ENCODE assay signal across 8 cellular contexts in the genomic region with DNA sequence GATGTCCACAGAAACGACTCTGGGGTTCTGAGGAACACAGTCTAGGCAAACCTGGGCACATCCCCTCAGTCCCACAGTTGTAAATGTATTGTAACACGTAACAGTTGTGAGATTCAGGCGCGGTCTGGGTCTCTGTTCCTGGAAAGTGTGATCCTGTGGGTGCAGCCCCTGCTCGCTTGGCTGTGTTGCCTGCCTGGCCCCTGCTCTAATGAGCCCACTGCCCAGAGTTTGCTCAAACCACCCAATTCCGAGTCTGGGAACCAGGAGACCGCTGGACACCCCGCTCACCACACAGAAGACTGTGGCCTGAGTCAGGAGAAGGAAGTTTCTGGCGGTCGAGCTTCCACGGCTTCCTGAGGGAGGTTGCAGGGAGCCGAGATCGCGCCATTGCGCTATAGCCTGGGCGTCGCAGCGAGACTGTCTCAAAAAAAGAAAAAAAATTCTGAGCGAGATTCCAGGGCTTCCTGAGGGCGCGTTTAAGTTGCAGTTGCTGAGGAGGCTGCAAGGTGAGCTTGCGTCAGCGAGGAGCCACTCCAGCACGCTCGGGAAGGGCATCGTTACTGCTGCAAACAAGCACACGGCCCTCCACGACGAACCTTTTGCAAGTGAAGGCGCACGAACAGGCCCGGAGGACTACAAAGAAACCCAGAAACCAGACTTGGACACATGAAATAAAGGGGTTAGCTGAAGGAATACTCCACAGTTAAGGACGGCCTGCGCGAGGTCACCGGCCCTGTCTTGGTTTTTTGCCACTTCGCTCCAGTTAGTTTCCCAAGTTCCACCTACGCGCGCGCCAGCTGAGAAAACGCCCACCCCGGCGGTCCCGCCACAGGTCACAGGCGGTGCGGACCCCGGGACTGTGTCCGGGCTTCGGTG. TPM values are rescaled to one million over a fixed set of nuclear protein-coding genes. Genes with fewer than 3 reads are reported as not detected.
DNase-seq lines count a peak whose midpoint lies in the region; ATAC-seq, FAIRE-seq and TF ChIP-seq lines count a peak whose summit lies in the region.

No MANE protein-coding gene starts in this region.

- POLR2A ChIA-PET in activated naive CD8-positive, alpha-beta T cell treated with anti-CD3 and anti-CD28 coated beads, Interleukin-2, amount 10 ng/mL, durations not matched to agents 7 days and 5 days (lab: Charles Lee), result interaction anchor here (0.7 to 4.2 kb wide), 17 partner anchors 9 to 313 kb away, joined by 3 to 32 read pairs (median 4); a partner anchor contains a TSS

- peak overlapping the region; percentile 92 for H3K4me2 ChIP-seq in keratinocyte (ENCODE audit: control insufficient read depth, extremely low read depth, insufficient read depth, low read depth, low read length)

- CTCF ChIA-PET in Calu3 (lab: Charles Lee), result interaction anchor here (0.5 to 0.6 kb wide), 2 partner anchors 33 to 104 kb away, joined by 4 read pairs; no protein-coding TSS in a partner anchor

- H4K20me1 ChIP-seq in keratinocyte (ENCODE audit: control insufficient read depth, extremely low read depth, insufficient read depth, low read length), result no peaks in the 10 kb centered on the region

- no peak for ATAC-seq in activated naive CD8-positive, alpha-beta T cell treated with anti-CD3 and anti-CD28 coated beads, Interleukin-2, amount 10 ng/mL, durations not matched to agents 7 days and 5 days (ENCODE audit: low read depth)

- DNase-seq in Calu3 (no peak), Kasumi-1 (lab: John Stamatoyannopoulos, UW) (peak; percentile 18 to 27), keratinocyte (ENCODE audit: low read depth, low spot score) (no peak), T1000 (lab: John Stamatoyannopoulos, UW) (no peak), COR-L47 (lab: John Stamatoyannopoulos, UW) (no peak), cerebellum (ENCODE audit: low spot score) (no peak)
- DNase-seq in activated naive CD8-positive, alpha-beta T cell treated with anti-CD3 and anti-CD28 coated beads, Interleukin-2, amount 10 ng/mL, durations not matched to agents 7 days and 5 days, result peak; percentile 48

- dilution Hi-C loops in keratinocyte (cut with MboI; ENCODE audit: extremely low pct_ligation_motif_present, low sequenced_read_pairs), result no loop called here

- peak overlapping the region; percentile 86 for H3K9ac ChIP-seq in keratinocyte (ENCODE audit: control insufficient read depth, extremely low read depth, insufficient read depth, low read length)

- TSS peak; percentile 52 for BruUV-seq in Calu3 (replicated peaks; lab: Mats Ljungman, UMichigan)

- TF ChIP-seq CTCF in Calu3 (IDR thresholded peaks at IDR 0.05; ENCODE audit: unreplicated experiment) (no peak), keratinocyte (optimal IDR thresholded peaks at IDR 0.05 in 1 of 3, IDR thresholded peaks at IDR 0.05 in 1 of 3, conservative IDR thresholded peaks at IDR 0.05 in 1 of 3; ENCODE audit: extremely low read depth in 1 of 3, insufficient read depth in 2 of 3, low read length in 3 of 3) (no peak)

- peak overlapping the region; percentile 84 to 99 (median 90) for H3K4me3 ChIP-seq in keratinocyte (ENCODE audit: control insufficient read depth in 2 of 3, extremely low read depth in 1 of 3, insufficient read depth in 2 of 3, low read depth in 1 of 3, low read length in 3 of 3)

- H3K36me3 Mint-ChIP-seq in Calu3 (ENCODE audit: insufficient read depth, unreplicated experiment), result peaks cover 60% of the 10 kb centered on the region
- peaks cover 31% of the 10 kb centered on the region for H3K36me3 Mint-ChIP-seq in activated naive CD8-positive, alpha-beta T cell treated with anti-CD3 and anti-CD28 coated beads, Interleukin-2, amount 10 ng/mL, durations not matched to agents 7 days and 5 days
- H3K36me3 Mint-ChIP-seq in stimulated activated naive CD8-positive, alpha-beta T cell treated with anti-CD3 and anti-CD28 coated beads, Interleukin-15, Interleukin-2, amounts not matched to agents 100 ng/mL and 50 ng/mL, for 24 hours (ENCODE audit: low read depth), result peaks cover 39% of the 10 kb centered on the region

- H3K27me3 ChIP-seq in keratinocyte (ENCODE audit: control insufficient read depth, extremely low read depth, insufficient read depth, low read length), result no peaks in the 10 kb centered on the region

- intact Hi-C loops in Calu3 (cut with micrococcal nuclease; ENCODE audit: unreplicated experiment), result no loop called here

- peaks cover 48% of the 10 kb centered on the region for H3K79me2 ChIP-seq in keratinocyte (ENCODE audit: control insufficient read depth, insufficient read depth, low read length)

- H3K27me3 Mint-ChIP-seq in Calu3 (ENCODE audit: unreplicated experiment), result no peaks in the 10 kb centered on the region
- H3K27me3 Mint-ChIP-seq in activated naive CD8-positive, alpha-beta T cell treated with anti-CD3 and anti-CD28 coated beads, Interleukin-2, amount 10 ng/mL, durations not matched to agents 7 days and 5 days, result no peaks in the 10 kb centered on the region
- H3K27me3 Mint-ChIP-seq in stimulated activated naive CD8-positive, alpha-beta T cell treated with anti-CD3 and anti-CD28 coated beads, Interleukin-15, Interleukin-2, amounts not matched to agents 100 ng/mL and 50 ng/mL, for 24 hours, result no peaks in the 10 kb centered on the region

- H2AFZ ChIP-seq in keratinocyte (ENCODE audit: control insufficient read depth, low read length), result peak overlapping the region; percentile 62

- peak overlapping the region; percentile 36 for H3K27ac Mint-ChIP-seq in Calu3 (ENCODE audit: unreplicated experiment)
- H3K27ac Mint-ChIP-seq in activated naive CD8-positive, alpha-beta T cell treated with anti-CD3 and anti-CD28 coated beads, Interleukin-2, amount 10 ng/mL, durations not matched to agents 7 days and 5 days, result peak overlapping the region; percentile 99
- peak overlapping the region; percentile 95 for H3K27ac Mint-ChIP-seq in stimulated activated naive CD8-positive, alpha-beta T cell treated with anti-CD3 and anti-CD28 coated beads, Interleukin-15, Interleukin-2, amounts not matched to agents 100 ng/mL and 50 ng/mL, for 24 hours

- peak overlapping the region; percentile 81 for H3K4me3 Mint-ChIP-seq in Calu3 (ENCODE audit: low read depth, unreplicated experiment)
- H3K4me3 Mint-ChIP-seq in activated naive CD8-positive, alpha-beta T cell treated with anti-CD3 and anti-CD28 coated beads, Interleukin-2, amount 10 ng/mL, durations not matched to agents 7 days and 5 days, result peak overlapping the region; percentile 98
- H3K4me3 Mint-ChIP-seq in stimulated activated naive CD8-positive, alpha-beta T cell treated with anti-CD3 and anti-CD28 coated beads, Interleukin-15, Interleukin-2, amounts not matched to agents 100 ng/mL and 50 ng/mL, for 24 hours, result peak overlapping the region; percentile 95

- no peaks in the 10 kb centered on the region for H3K9me3 ChIP-seq in keratinocyte (ENCODE audit: control insufficient read depth, low read depth, low read length)

- H3K4me1 Mint-ChIP-seq in Calu3 (ENCODE audit: low read depth, unreplicated experiment), result peaks cover 27% of the 10 kb centered on the region
- peaks cover 32% of the 10 kb centered on the region for H3K4me1 Mint-ChIP-seq in activated naive CD8-positive, alpha-beta T cell treated with anti-CD3 and anti-CD28 coated beads, Interleukin-2, amount 10 ng/mL, durations not matched to agents 7 days and 5 days
- H3K4me1 Mint-ChIP-seq in stimulated activated naive CD8-positive, alpha-beta T cell treated with anti-CD3 and anti-CD28 coated beads, Interleukin-15, Interleukin-2, amounts not matched to agents 100 ng/mL and 50 ng/mL, for 24 hours (ENCODE audit: low read depth), result peaks cover 36% of the 10 kb centered on the region

- no peak for FAIRE-seq in keratinocyte (lab: Jason Lieb, UNC)

- peaks cover 2% of the 10 kb centered on the region for H3K9me1 ChIP-seq in keratinocyte (ENCODE audit: control insufficient read depth, extremely low read depth, insufficient read depth, low read length)

- peaks cover 0 to 4% of the 10 kb centered on the region in 2 experiments for H3K36me3 ChIP-seq in keratinocyte (ENCODE audit: control insufficient read depth in 2 of 2, extremely low read depth in 1 of 2, insufficient read depth in 2 of 2, low read length in 2 of 2)

- H3K4me1 ChIP-seq in keratinocyte (ENCODE audit: control insufficient read depth, extremely low read depth, insufficient read depth, low read length), result peaks cover 25% of the 10 kb centered on the region

- H3K27ac ChIP-seq in keratinocyte (ENCODE audit: control insufficient read depth, insufficient read depth, low read length), result peak overlapping the region; percentile 74

- no peaks in the 10 kb centered on the region for H3K9me3 Mint-ChIP-seq in Calu3 (ENCODE audit: low read depth, unreplicated experiment)
- no peaks in the 10 kb centered on the region for H3K9me3 Mint-ChIP-seq in activated naive CD8-positive, alpha-beta T cell treated with anti-CD3 and anti-CD28 coated beads, Interleukin-2, amount 10 ng/mL, durations not matched to agents 7 days and 5 days
- H3K9me3 Mint-ChIP-seq in stimulated activated naive CD8-positive, alpha-beta T cell treated with anti-CD3 and anti-CD28 coated beads, Interleukin-15, Interleukin-2, amounts not matched to agents 100 ng/mL and 50 ng/mL, for 24 hours, result no peaks in the 10 kb centered on the region

RNA-seq across cellular contexts. Expression of a gene that starts 1.1 kb away (rescaled TPM):
- 23.4 and 28.2 TPM in 2 replicates for total RNA-seq in Calu3 (2022)
- total RNA-seq in activated naive CD8-positive, alpha-beta T cell treated with anti-CD3 and anti-CD28 coated beads, Interleukin-2, amount 10 ng/mL, durations not matched to agents 7 days and 5 days, result 10 to 100 TPM; 50.1 to 53.9 TPM
- 0.50 to 1.4 TPM (median 1.2 TPM) in 3 replicates for polyA plus RNA-seq in keratinocyte
- polyA plus RNA-seq in keratinocyte (2011; ENCODE audit: low read depth), result 0.16 TPM
- polyA plus RNA-seq in keratinocyte (2011; cell fraction: cytosol; rRNA removed), result 0.35 and 0.65 TPM in 2 replicates
- 2.5 and 3.4 TPM in 2 replicates for polyA plus RNA-seq in keratinocyte (2011; cell fraction: nucleus; rRNA removed)
- polyA plus RNA-seq in keratinocyte (2012; ENCODE audit: low replicate concordance), result 0.55 and 1.5 TPM in 2 replicates
- polyA minus RNA-seq in keratinocyte, result 1.1 to 2.2 TPM (median 1.8 TPM) in 3 replicates
- polyA minus RNA-seq in keratinocyte (2011; cell fraction: cytosol; rRNA and poly(A)+ RNA removed), result 1.3 TPM
- polyA minus RNA-seq in keratinocyte (2011; cell fraction: nucleus; rRNA and poly(A)+ RNA removed), result 1.2 and 1.3 TPM in 2 replicates
- total RNA-seq in cerebellum, result 10.7 TPM

RNA-seq across cellular contexts. Expression of a gene that starts 1.4 kb away (rescaled TPM):
- total RNA-seq in Calu3 (2022) (32.2 and 34.3 TPM in 2 replicates), cerebellum (37.7 TPM)
- total RNA-seq in activated naive CD8-positive, alpha-beta T cell treated with anti-CD3 and anti-CD28 coated beads, Interleukin-2, amount 10 ng/mL, durations not matched to agents 7 days and 5 days, result 10 to 100 TPM; 85.4 to 86.1 TPM
- polyA plus RNA-seq in keratinocyte, result 7.6 to 9.8 TPM (median 8.9 TPM) in 3 replicates
- 23.1 TPM for polyA plus RNA-seq in keratinocyte (2011; ENCODE audit: low read depth)
- polyA plus RNA-seq in keratinocyte (2011; cell fraction: cytosol; rRNA removed), result 3.9 and 4.2 TPM in 2 replicates
- polyA plus RNA-seq in keratinocyte (2011; cell fraction: nucleus; rRNA removed), result 33.4 and 35.2 TPM in 2 replicates
- 6.6 and 8.9 TPM in 2 replicates for polyA plus RNA-seq in keratinocyte (2012; ENCODE audit: low replicate concordance)
- 26.3 to 41.6 TPM (median 28.7 TPM) in 3 replicates for polyA minus RNA-seq in keratinocyte
- 3.5 TPM for polyA minus RNA-seq in keratinocyte (2011; cell fraction: cytosol; rRNA and poly(A)+ RNA removed)
- 19.8 and 22.7 TPM in 2 replicates for polyA minus RNA-seq in keratinocyte (2011; cell fraction: nucleus; rRNA and poly(A)+ RNA removed)

RNA-seq across cellular contexts. Expression of a gene that starts 36.4 kb away (rescaled TPM):
- total RNA-seq in Calu3 (2022) (10.4 and 11.3 TPM in 2 replicates), cerebellum (13.4 TPM)
- 10 to 100 TPM in 1 of 2 experiments, 1 to 10 TPM in 1; 9.6 to 10.7 TPM for total RNA-seq in activated naive CD8-positive, alpha-beta T cell treated with anti-CD3 and anti-CD28 coated beads, Interleukin-2, amount 10 ng/mL, durations not matched to agents 7 days and 5 days
- polyA plus RNA-seq in keratinocyte, result 16.2 to 23.5 TPM (median 20.8 TPM) in 3 replicates
- polyA plus RNA-seq in keratinocyte (2011; ENCODE audit: low read depth), result 15.4 TPM
- 26.7 and 33.2 TPM in 2 replicates for polyA plus RNA-seq in keratinocyte (2011; cell fraction: cytosol; rRNA removed)
- 17.2 and 19.1 TPM in 2 replicates for polyA plus RNA-seq in keratinocyte (2011; cell fraction: nucleus; rRNA removed)
- polyA plus RNA-seq in keratinocyte (2012; ENCODE audit: low replicate concordance), result 13.9 and 22.3 TPM in 2 replicates
- polyA minus RNA-seq in keratinocyte, result 7.3 to 10.8 TPM (median 10.8 TPM) in 3 replicates
- 7.7 TPM for polyA minus RNA-seq in keratinocyte (2011; cell fraction: cytosol; rRNA and poly(A)+ RNA removed)
- 3.8 and 5.0 TPM in 2 replicates for polyA minus RNA-seq in keratinocyte (2011; cell fraction: nucleus; rRNA and poly(A)+ RNA removed)

RNA-seq across cellular contexts. Expression of a gene that starts 37.2 kb away (rescaled TPM):
- total RNA-seq in Calu3 (2022) (64.1 and 66.5 TPM in 2 replicates), cerebellum (77.6 TPM)
- 100 to 1,000 TPM; 130 to 150 TPM for total RNA-seq in activated naive CD8-positive, alpha-beta T cell treated with anti-CD3 and anti-CD28 coated beads, Interleukin-2, amount 10 ng/mL, durations not matched to agents 7 days and 5 days
- polyA plus RNA-seq in keratinocyte, result 27.9 to 42.3 TPM (median 34.3 TPM) in 3 replicates
- polyA plus RNA-seq in keratinocyte (2011; ENCODE audit: low read depth), result 26.0 TPM
- 22.9 and 23.0 TPM in 2 replicates for polyA plus RNA-seq in keratinocyte (2011; cell fraction: cytosol; rRNA removed)
- polyA plus RNA-seq in keratinocyte (2011; cell fraction: nucleus; rRNA removed), result 99.9 and 107 TPM in 2 replicates
- 28.9 and 40.9 TPM in 2 replicates for polyA plus RNA-seq in keratinocyte (2012; ENCODE audit: low replicate concordance)
- 37.0 to 46.2 TPM (median 43.8 TPM) in 3 replicates for polyA minus RNA-seq in keratinocyte
- polyA minus RNA-seq in keratinocyte (2011; cell fraction: cytosol; rRNA and poly(A)+ RNA removed), result 85.8 TPM
- polyA minus RNA-seq in keratinocyte (2011; cell fraction: nucleus; rRNA and poly(A)+ RNA removed), result 102 and 185 TPM in 2 replicates

Comparison
In these comparisons a context has a peak if more than half of its experiments do, and no peak if none do; other contexts are left out.
1. DNase-seq: peak in Kasumi-1 (2 of 2) and activated naive CD8-positive, alpha-beta T cell treated with anti-CD3 and anti-CD28 coated beads, Interleukin-2, amount 10 ng/mL, durations not matched to agents 7 days and 5 days (single experiment); none in Calu3 (single experiment), keratinocyte (single experiment), T1000 (single experiment), COR-L47 (single experiment) and cerebellum (single experiment).
2. H3K27ac Mint-ChIP-seq: peak in every context shown above with its lines; median percentile 99 in activated naive CD8-positive, alpha-beta T cell treated with anti-CD3 and anti-CD28 coated beads, Interleukin-2, amount 10 ng/mL, durations not matched to agents 7 days and 5 days; 95 in stimulated activated naive CD8-positive, alpha-beta T cell treated with anti-CD3 and anti-CD28 coated beads, Interleukin-15, Interleukin-2, amounts not matched to agents 100 ng/mL and 50 ng/mL, for 24 hours; 36 in Calu3.
3. Peak in every context shown above with its lines, with median percentiles within 50 percentile points of each other: H3K4me3 Mint-ChIP-seq.